ENCODE assay signal across 9 cellular contexts in genomic region chr2:205734436-205734835, GRCh38. TPM values are rescaled to one million over a fixed set of nuclear protein-coding genes. Genes with fewer than 3 reads are reported as not detected.
DNase-seq lines count a peak whose midpoint lies in the region; FAIRE-seq and TF ChIP-seq lines count a peak whose summit lies in the region.
"Had no signal": no experiment of that assay in that cellular context is flagged by ENCODE, and none has a peak within 500 bp of the region (broad histone marks: within the 10 kb centered on the region; RNA-seq: fewer than 3 reads in every experiment).

No MANE protein-coding gene starts in this region.

- no peak overlapping the region for H3K14ac ChIP-seq in H1 (ENCODE audit: insufficient read length)

- H4K91ac ChIP-seq in H1 (replicated peaks; ENCODE audit: insufficient read length, low read length) = peak overlapping the region; percentile 30

- peak overlapping the region; percentile 94 to 98 (median 97) for H3K27ac Mint-ChIP-seq in nephron

- H3K23me2 ChIP-seq in H1 (ENCODE audit: low read depth, low read length) = no peaks in the 10 kb centered on the region

- H3K9me3 ChIP-seq in H1 (ENCODE audit: insufficient read depth in 2 of 2, low read depth in 1 of 2, low read length in 1 of 2) = no peaks in the 10 kb centered on the region

- CTCF ChIA-PET in H1 (lab: Charles Lee; ENCODE audit: partially characterized antibody) = interaction anchor here (0.6 to 6.7 kb wide), 9 partner anchors 16 to 997 kb away, joined by 3 to 82 read pairs (median 3); no protein-coding TSS in a partner anchor

- POLR2A ChIA-PET in H1 (lab: Charles Lee; ENCODE audit: partially characterized antibody) = no interaction called here

- no peak overlapping the region; a peak in 1 of 7 replicates for H3K9ac ChIP-seq in H1 (replicated peaks in 1 of 4; ENCODE audit: extremely low read depth in 1 of 4, low read depth in 3 of 4, low read length in 3 of 4)

- H3K23ac ChIP-seq in H1 (ENCODE audit: insufficient read length) = no peak overlapping the region

- H2BK120ac ChIP-seq in H1 (replicated peaks; ENCODE audit: low read depth, low read length) = no peak overlapping the region

- H3K4ac ChIP-seq in H1 (replicated peaks; ENCODE audit: insufficient read length, low read depth, low read length) = no peak overlapping the region

- peak overlapping the region; percentile 85 for H2BK5ac ChIP-seq in H1 (ENCODE audit: low read depth, low read length)

- no peaks in the 10 kb centered on the region for H3K79me2 ChIP-seq in H1 (ENCODE audit: control insufficient read depth in 1 of 2, insufficient read depth in 2 of 2, low read length in 2 of 2)

- H3K4me1 ChIP-seq in H1 (replicated peaks in 1 of 4; ENCODE audit: control insufficient read depth in 3 of 4, insufficient read depth in 4 of 4, low read length in 3 of 4) = peaks cover 4 to 36% (median 20%) of the 10 kb centered on the region in 4 experiments

- H3K4me3 ChIP-seq in H1 (ENCODE audit: extremely low read depth in 1 of 4, insufficient read depth in 2 of 4, low read depth in 3 of 4, low read length in 4 of 4) = no peak overlapping the region

- no peaks in the 10 kb centered on the region for H3K27me3 Mint-ChIP-seq in nephron (ENCODE audit: low read depth)

- H3K9me3 Mint-ChIP-seq in nephron = no peaks in the 10 kb centered on the region

- H2BK12ac ChIP-seq in H1 (ENCODE audit: low read depth, low read length) = no peak overlapping the region; the same call in 1 of the 2 replicates

- no peak for TF ChIP-seq RAD21 in H1 (IDR thresholded peaks at IDR 0.05 in 1 of 2, conservative IDR thresholded peaks at IDR 0.05 in 1 of 2; ENCODE audit: low read depth in 2 of 2, low read length in 2 of 2)

- H3K18ac ChIP-seq in H1 (ENCODE audit: extremely low read depth, low read length) = peak overlapping the region; percentile 19; the same call in 1 of the 2 replicates

- no peak overlapping the region for H2BK15ac ChIP-seq in H1 (ENCODE audit: low read length)

- H3K27me3 ChIP-seq in H1 (replicated peaks in 1 of 4; ENCODE audit: control insufficient read depth in 3 of 4, extremely low read depth in 1 of 4, insufficient read depth in 3 of 4, low read length in 3 of 4) = no peaks in the 10 kb centered on the region

- no peak overlapping the region for H4K8ac ChIP-seq in H1 (ENCODE audit: extremely low read depth, insufficient read depth, low read length)

- peak overlapping the region; percentile 68 for H2BK20ac ChIP-seq in H1 (ENCODE audit: low read length)

- peak; percentile 58 for FAIRE-seq in H1 (lab: Jason Lieb, UNC)
- FAIRE-seq: islet of Langerhans had no signal

- peaks cover 52% of the 10 kb centered on the region for H3K36me3 Mint-ChIP-seq in nephron (ENCODE audit: low read depth)

- DNase-seq in NCI-H460 (ENCODE audit: extremely low read depth, low read depth) (peak; percentile 49), H1 (ENCODE audit: low read depth in 1 of 2, low spot score in 2 of 2) (no peak), activated gamma-delta T cell treated with Interleukin-2 at 50 U/mL for 16 hours (no peak), NAMALWA (ENCODE audit: low spot score) (no peak), ureter (ENCODE audit: low spot score) (no peak)
- DNase-seq in activated CD8-positive, alpha-beta memory T cell treated with anti-CD3 and anti-CD28 coated beads for 24 hours = no peak

- H3K79me1 ChIP-seq in H1 (ENCODE audit: low read depth, low read length) = peaks cover 1% of the 10 kb centered on the region; the same call in 1 of the 2 replicates

- no peak overlapping the region; the same call in 1 of the 2 replicates for H2AK5ac ChIP-seq in H1 (ENCODE audit: low read depth, low read length)

- WGBS in H1 (ENCODE audit: extremely low coverage in 1 of 2, insufficient coverage in 1 of 2, insufficient read length in 1 of 2, insufficient replicate concordance in 2 of 2, low coverage in 1 of 2, low lambda C conversion rate in 2 of 2, missing lambda C conversion rate in 1 of 2), 2 experiments = 49% methylated on average over 3 of the region's 3 CpGs; no CpG with 5 or more reads in 1 of the 2 experiments

- TF ChIP-seq CTCF in C4-2B (conservative IDR thresholded peaks at IDR 0.05) = no peak
- no peak for TF ChIP-seq CTCF in H1 (IDR thresholded peaks at IDR 0.05; ENCODE audit: control extremely low read depth in 1 of 3, insufficient read depth in 1 of 3, low read depth in 1 of 3, low read length in 3 of 3)
- no peak for TF ChIP-seq CTCF in nephron (IDR thresholded peaks at IDR 0.05; ENCODE audit: unreplicated experiment in 3 of 3)

- H3K4me1 Mint-ChIP-seq in nephron = peaks cover 72% of the 10 kb centered on the region

- TF ChIP-seq EP300 in H1 (IDR thresholded peaks at IDR 0.05; ENCODE audit: borderline replicate concordance in 1 of 2, low read depth in 2 of 2, low read length in 2 of 2) = no peak

- no peaks in the 10 kb centered on the region for H4K20me1 ChIP-seq in H1 (replicated peaks in 1 of 2; ENCODE audit: control insufficient read depth in 1 of 2, insufficient read depth in 2 of 2, low read length in 2 of 2)

- H4K5ac ChIP-seq in H1 (ENCODE audit: insufficient read length, low read depth, low read length) = no peak overlapping the region

- H3K56ac ChIP-seq in H1 (replicated peaks; ENCODE audit: insufficient read length, low read depth, low read length) = no peak overlapping the region

- no peak overlapping the region for H2AFZ ChIP-seq in H1 (ENCODE audit: low read length)

- H3K4me2 ChIP-seq in H1 (ENCODE audit: insufficient read depth in 1 of 2, low read depth in 2 of 2, low read length in 2 of 2) = peak overlapping the region in 1 of 2 experiments; percentile 3; a peak in 1 of 4 replicates

- TF ChIP-seq POLR2A in H1 (IDR thresholded peaks at IDR 0.05; ENCODE audit: control extremely low read depth in 1 of 2, low read depth in 2 of 2, low read length in 2 of 2) = no peak

- H3K27ac ChIP-seq in C4-2B = peak overlapping the region; percentile 10; the same call in 1 of the 2 replicates
- H3K27ac ChIP-seq in H1 (ENCODE audit: low read depth, low read length) = no peak overlapping the region

- peaks cover 0 to 22% (median 7%) of the 10 kb centered on the region in 4 experiments; a peak in 6 of 8 replicates for H3K36me3 ChIP-seq in H1 (ENCODE audit: control insufficient read depth in 2 of 4, insufficient read depth in 4 of 4, low read length in 3 of 4)

- H3K4me3 Mint-ChIP-seq in nephron = peak overlapping the region in 2 of 3 experiments; percentile 9 to 28

TF ChIP-seq in H1, 55 proteins besides CTCF, POLR2A, EP300 and RAD21:
- TF ChIP-seq TEAD4 (IDR thresholded peaks at IDR 0.05; ENCODE audit: low read depth, low read length) = peak; percentile 32; the same call in 1 of the 2 replicates
- 0 out of 2 replicates have a peak, but pooled peaks have one; percentile 15 for TF ChIP-seq JUN (IDR thresholded peaks at IDR 0.05; ENCODE audit: low read depth, low read length)
- TF ChIP-seq JUND (IDR thresholded peaks at IDR 0.05; ENCODE audit: low read length) = peak; percentile 73
- TF ChIP-seq FOSL1 (IDR thresholded peaks at IDR 0.05; ENCODE audit: insufficient read depth, low read depth, low read length) = no peak
- TF ChIP-seq ASH2L (IDR thresholded peaks at IDR 0.05; ENCODE audit: low read length) = peak; percentile 11
- TF ChIP-seq BACH1 (IDR thresholded peaks at IDR 0.05; ENCODE audit: low read length) = peak; percentile 99
- TF ChIP-seq SIX5 (IDR thresholded peaks at IDR 0.05; ENCODE audit: low read depth, low read length) = no peak
- peak; percentile 97 for TF ChIP-seq MAFK (IDR thresholded peaks at IDR 0.05; ENCODE audit: low read depth, low read length)

RNA-seq across cellular contexts. Expression of gene NRP2, which starts 52.1 kb away (rescaled TPM):
- total RNA-seq in NCI-H460 (2014; rRNA removed; shearing (Covaris generic)) = 6.7 and 7.4 TPM in 2 replicates
- 0.98 and 2.4 TPM in 2 replicates for polyA plus RNA-seq in NCI-H460 (2014; cell fraction: nucleus; rRNA removed)
- 36.9 and 37.8 TPM in 2 replicates for total RNA-seq in H1 (2021; fragmentation: NEBNext Ultra II Directional; extraction: Animal tissue kit (Norgen Biotek cat#: 25700))
- polyA plus RNA-seq in H1 (2011; rRNA removed) = 26.7 and 32.0 TPM in 2 replicates
- 23.9 TPM for polyA plus RNA-seq in H1 (2011; cell fraction: cytosol; rRNA removed)
- 56.3 TPM for polyA plus RNA-seq in H1 (2011; cell fraction: nucleus; rRNA removed)
- polyA plus RNA-seq in H1 (2012, experiment 1 of 2) = 35.4 to 38.0 TPM (median 37.0 TPM) in 4 replicates
- 10.6 TPM for polyA plus RNA-seq in H1 (2012, experiment 2 of 2)
- 46.7 TPM for polyA plus RNA-seq in H1 (2013, experiment 1 of 2)
- polyA plus RNA-seq in H1 (2013, experiment 2 of 2) = 42.5 TPM
- 78.9 and 87.3 TPM in 2 replicates for polyA minus RNA-seq in H1 (2011; rRNA and poly(A)+ RNA removed)
- polyA minus RNA-seq in H1 (2011; cell fraction: cytosol; rRNA and poly(A)+ RNA removed) = 24.7 TPM
- polyA minus RNA-seq in H1 (2011; cell fraction: nucleus; rRNA and poly(A)+ RNA removed) = 82.2 TPM
- total RNA-seq in ureter = 55.8 TPM
